11 cellular contexts compared by ENCODE assay signal in genomic region chr2:111919362-111919761, GRCh38. TPM values are rescaled to one million over a fixed set of nuclear protein-coding genes. Genes with fewer than 3 reads are reported as not detected.
DNase-seq lines count a peak whose midpoint lies in the region; ATAC-seq, FAIRE-seq and TF ChIP-seq lines count a peak whose summit lies in the region.
"Had no signal": no experiment of that assay in that cellular context is flagged by ENCODE, and none has a peak within 500 bp of the region (broad histone marks: within the 10 kb centered on the region; RNA-seq: fewer than 3 reads in every experiment).

No MANE protein-coding gene starts in this region.

- CTCF ChIA-PET in WTC11 (lab: Charles Lee) = interaction anchor here (0.5 to 1.8 kb wide), 15 partner anchors 9 to 190 kb away, joined by 3 to 12 read pairs (median 3); partner anchors contain the start of gene MERTK

- peaks cover 2% of the 10 kb centered on the region; the same call in 1 of the 2 replicates for H3K4me1 Mint-ChIP-seq in WTC11

- DNase-seq in cardiac muscle cell (ENCODE audit: low read depth in 1 of 2, low spot score in 1 of 2) = no peak
- DNase-seq in right cardiac atrium = no peak
- peak; percentile 28 for DNase-seq in WTC11 (ENCODE audit: low spot score)
- DNase-seq in iPS-NIHi11 (ENCODE audit: low spot score) = peak; percentile 44
- no peak for DNase-seq in upper lobe of right lung
- no peak for DNase-seq in HAP-1 (ENCODE audit: low spot score in 2 of 2)
- no peak for DNase-seq in GM19239 (ENCODE audit: insufficient read length, low spot score)
- DNase-seq: esophagus squamous epithelium, NCI-H1436 treated with DMSO at 0.1 percent for 48 hours had no signal

- H3K36me3 ChIP-seq in cardiac muscle cell (no peaks in the 10 kb centered on the region), upper lobe of right lung (no peaks in the 10 kb centered on the region), HAP-1 (replicated peaks) (no peaks in the 10 kb centered on the region)

- intact Hi-C loops in right cardiac atrium (cut with DNase I) = no loop called here
- intact Hi-C loops in upper lobe of right lung (cut with DNase I) = no loop called here

- no peak overlapping the region for H3K4me3 Mint-ChIP-seq in WTC11

- in situ Hi-C loops in HAP-1 (cut with MboI; ENCODE audit: low sequenced_read_pairs) = no loop called here

- H3K36me3 Mint-ChIP-seq in WTC11 = no peaks in the 10 kb centered on the region

- H3K27ac ChIP-seq in cardiac muscle cell = no peak overlapping the region
- H3K27ac ChIP-seq in right cardiac atrium (ENCODE audit: low read length) = no peak overlapping the region
- H3K27ac ChIP-seq in upper lobe of right lung = peak overlapping the region; percentile 71
- H3K27ac ChIP-seq: esophagus squamous epithelium had no signal

- H3K27me3 Mint-ChIP-seq in WTC11 (ENCODE audit: low read depth) = no peaks in the 10 kb centered on the region

- peaks cover 7% of the 10 kb centered on the region for H3K4me1 ChIP-seq in cardiac muscle cell (ENCODE audit: low read depth)
- peaks cover 3% of the 10 kb centered on the region for H3K4me1 ChIP-seq in right cardiac atrium (ENCODE audit: control insufficient read depth, insufficient read depth, low read length)
- H3K4me1 ChIP-seq in upper lobe of right lung = peaks cover 9% of the 10 kb centered on the region
- peaks cover 5% of the 10 kb centered on the region for H3K4me1 ChIP-seq in HAP-1

- POLR2A ChIA-PET in WTC11 (lab: Charles Lee) = no interaction called here

- no peak for FAIRE-seq in GM19239 (lab: Jason Lieb, UNC)

- H3K4me3 ChIP-seq in cardiac muscle cell (no peak overlapping the region), right cardiac atrium (ENCODE audit: low read length) (no peak overlapping the region), upper lobe of right lung (no peak overlapping the region), HAP-1 (no peak overlapping the region)
- H3K4me3 ChIP-seq: esophagus squamous epithelium, tibial artery had no signal

- ATAC-seq in right cardiac atrium = no peak
- ATAC-seq in WTC11 = peak; percentile 80
- ATAC-seq in upper lobe of right lung = no peak
- ATAC-seq in GM21528 (IDR thresholded peaks at IDR 0.05; ENCODE audit: low FRiP score, unreplicated experiment) = no peak

- 59% methylated on average over 2 of the region's 2 CpGs for WGBS in right cardiac atrium

- no peak overlapping the region for H3K27ac Mint-ChIP-seq in WTC11

- H3K9me3 ChIP-seq in cardiac muscle cell (ENCODE audit: low read depth) (no peaks in the 10 kb centered on the region), right cardiac atrium (ENCODE audit: control insufficient read depth, low read length) (no peaks in the 10 kb centered on the region), upper lobe of right lung (no peaks in the 10 kb centered on the region), HAP-1 (no peaks in the 10 kb centered on the region)
- H3K9me3 ChIP-seq: esophagus squamous epithelium, tibial artery had no signal

- TF ChIP-seq CTCF in cardiac muscle cell (IDR thresholded peaks at IDR 0.05; ENCODE audit: low read depth, low read length) = peak; percentile 36
- TF ChIP-seq CTCF in WTC11 (IDR thresholded peaks at IDR 0.05) = no peak
- peak; percentile 12 for TF ChIP-seq CTCF in upper lobe of right lung (IDR thresholded peaks at IDR 0.05)

- H3K27me3 ChIP-seq in cardiac muscle cell (no peaks in the 10 kb centered on the region), right cardiac atrium (ENCODE audit: control insufficient read depth, insufficient read depth) (no peaks in the 10 kb centered on the region), upper lobe of right lung (no peaks in the 10 kb centered on the region), HAP-1 (ENCODE audit: low read depth) (no peaks in the 10 kb centered on the region)
- H3K27me3 ChIP-seq: tibial artery had no signal

- no peaks in the 10 kb centered on the region for H3K9me3 Mint-ChIP-seq in WTC11

TF ChIP-seq in WTC11, 78 proteins besides CTCF, POLR2A, EP300 and RAD21 (continues in another document):
- TF ChIP-seq ATF6 (CRISPR knock-in tag; IDR thresholded peaks at IDR 0.05) (no peak), ZNF263 (CRISPR knock-in tag; IDR thresholded peaks at IDR 0.05; ENCODE audit: low read depth) (no peak), NFE2L1 (CRISPR knock-in tag; IDR thresholded peaks at IDR 0.05) (no peak), FOXP1 (CRISPR knock-in tag; IDR thresholded peaks at IDR 0.05; ENCODE audit: borderline replicate concordance) (no peak), AFF4 (CRISPR knock-in tag; IDR thresholded peaks at IDR 0.05; ENCODE audit: borderline replicate concordance) (no peak), TEAD4 (CRISPR knock-in tag; IDR thresholded peaks at IDR 0.05) (no peak), ZNF281 (CRISPR knock-in tag; IDR thresholded peaks at IDR 0.05) (no peak)

RNA-seq across cellular contexts. Expression of gene MERTK, which starts 21.0 kb away (rescaled TPM):
- 3.8 and 8.7 TPM in 2 replicates for total RNA-seq in cardiac muscle cell
- 4.5 and 4.9 TPM in 2 replicates for polyA plus RNA-seq in cardiac muscle cell
- total RNA-seq in right cardiac atrium = 10 to 100 TPM in 2 of 4 donors, 1 to 10 TPM in 2; 7.3 to 11.4 (median 10.0) TPM
- polyA plus RNA-seq in right cardiac atrium = 3.8 TPM
- total RNA-seq in WTC11 (2021) = 5.7 to 7.3 TPM (median 6.9 TPM) in 3 replicates
- 17.3 TPM for total RNA-seq in upper lobe of right lung

RNA-seq across cellular contexts. Expression of gene ANAPC1, which starts 35.4 kb away (rescaled TPM):
- 48.0 and 59.3 TPM in 2 replicates for total RNA-seq in cardiac muscle cell
- 12.6 and 13.6 TPM in 2 replicates for polyA plus RNA-seq in cardiac muscle cell
- total RNA-seq in right cardiac atrium = 10 to 100 TPM; 17.1 to 20.7 (median 19.5) TPM
- polyA plus RNA-seq in right cardiac atrium = 5.2 TPM
- 96.9 to 122 TPM (median 97.1 TPM) in 3 replicates for total RNA-seq in WTC11 (2021)
- 29.4 TPM for total RNA-seq in upper lobe of right lung

Comparison
In these comparisons a context has a peak if more than half of its experiments do, and no peak if none do; other contexts are left out.
1. DNase-seq: peak in WTC11 (single experiment) and iPS-NIHi11 (single experiment); none in cardiac muscle cell (0 of 2), right cardiac atrium (0 of 3), upper lobe of right lung (single experiment), HAP-1 (0 of 2) and GM19239 (single experiment).